ENCODE assay signal across 8 cellular contexts in genomic region chr2:197255550-197255949, GRCh38. TPM values are rescaled to one million over a fixed set of nuclear protein-coding genes. Genes with fewer than 3 reads are reported as not detected.
DNase-seq lines count a peak whose midpoint lies in the region; ATAC-seq lines count a peak whose summit lies in the region.

No MANE protein-coding gene starts in this region.

- peak overlapping the region; percentile 97 for H3K27ac Mint-ChIP-seq in activated naive CD4-positive, alpha-beta T cell treated with anti-CD3 and anti-CD28 coated beads, Interleukin-2, amount 50 U/mL, for 72 hours

- DNase-seq in SKM-1 (lab: John Stamatoyannopoulos, UW; ENCODE audit: unreplicated experiment) = peak; percentile 74
- DNase-seq in activated naive CD4-positive, alpha-beta T cell treated with anti-CD3 and anti-CD28 coated beads, Interleukin-2, amount 50 U/mL, for 72 hours (ENCODE audit: low spot score in 2 of 2) = peak; percentile 72 to 82
- DNase-seq in iPS-NIHi11 (ENCODE audit: low spot score) = peak; percentile 63
- DNase-seq in stimulated activated CD4-positive, alpha-beta T cell treated with anti-CD3 and anti-CD28 coated beads, Interleukin-1b, Interleukin-23, amount 100 ng/mL, for 24 hours (ENCODE audit: low read depth in 4 of 4, low spot score in 1 of 4) = peak; percentile 28 to 58 (median 38)
- DNase-seq in NCI-H526 (lab: John Stamatoyannopoulos, UW) = no peak
- DNase-seq in NCI-H748 treated with DMSO at 0.1 percent for 48 hours (lab: John Stamatoyannopoulos, UW) = no peak

- peaks cover 0 to 7% of the 10 kb centered on the region in 2 donors for H3K36me3 Mint-ChIP-seq in activated naive CD4-positive, alpha-beta T cell treated with anti-CD3 and anti-CD28 coated beads, Interleukin-2, amount 50 U/mL, for 72 hours

- ATAC-seq in GM18867 (IDR thresholded peaks at IDR 0.05; ENCODE audit: unreplicated experiment) (peak; percentile 93), HG03060 (IDR thresholded peaks at IDR 0.05; ENCODE audit: low read depth, unreplicated experiment) (peak; percentile 84)
- ATAC-seq in activated naive CD4-positive, alpha-beta T cell treated with anti-CD3 and anti-CD28 coated beads, Interleukin-2, amount 50 U/mL, for 72 hours = peak; percentile 90 to 94

- no peaks in the 10 kb centered on the region for H3K9me3 Mint-ChIP-seq in activated naive CD4-positive, alpha-beta T cell treated with anti-CD3 and anti-CD28 coated beads, Interleukin-2, amount 50 U/mL, for 72 hours

RNA-seq across cellular contexts. Expression of gene ANKRD44, which starts 55.0 kb away (rescaled TPM):
- 100 to 1,000 TPM; 103 to 130 TPM for total RNA-seq in activated naive CD4-positive, alpha-beta T cell treated with anti-CD3 and anti-CD28 coated beads, Interleukin-2, amount 50 U/mL, for 72 hours

Comparison
In these comparisons a context has a peak if more than half of its experiments do, and no peak if none do; other contexts are left out.
1. DNase-seq: peak in SKM-1 (single experiment), activated naive CD4-positive, alpha-beta T cell treated with anti-CD3 and anti-CD28 coated beads, Interleukin-2, amount 50 U/mL, for 72 hours (2 of 2), iPS-NIHi11 (single experiment) and stimulated activated CD4-positive, alpha-beta T cell treated with anti-CD3 and anti-CD28 coated beads, Interleukin-1b, Interleukin-23, amount 100 ng/mL, for 24 hours (4 of 4); none in NCI-H526 (0 of 2) and NCI-H748 treated with DMSO at 0.1 percent for 48 hours (single experiment).
2. Peak in every context shown above with its lines, with median percentiles within 50 percentile points of each other: ATAC-seq.